Comparison of ENCODE assay signal across 30 cellular contexts in the genomic region with DNA sequence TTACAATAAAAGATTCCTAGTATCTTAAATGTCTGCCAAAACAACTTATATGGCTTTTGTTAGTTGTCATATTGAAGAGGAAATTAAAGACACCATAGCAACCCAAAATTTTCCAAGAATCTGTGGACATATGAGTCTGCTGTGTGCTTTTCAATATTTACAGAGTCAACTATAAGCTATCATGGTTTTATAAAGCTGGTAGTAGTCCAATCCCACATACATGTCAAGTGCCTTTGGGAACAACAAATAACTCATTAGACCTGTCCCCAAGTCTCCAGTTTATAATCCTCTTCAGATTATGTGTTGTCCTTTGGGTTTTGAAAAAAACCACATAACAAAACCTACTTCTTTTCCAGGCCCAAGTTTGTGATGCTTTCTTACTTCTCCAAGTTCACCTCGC.
"Had no signal": no experiment of that assay in that cellular context is flagged by ENCODE, and none has a peak within 500 bp of the region (broad histone marks: within the 10 kb centered on the region; RNA-seq: fewer than 3 reads in every experiment).

No MANE protein-coding gene starts in this region.

- H3K27ac ChIP-seq: adrenal gland, body of pancreas, breast epithelium, coronary artery, KMS-11, Peyer's patch had no signal

- DNase-seq: activated CD4-positive, alpha-beta T cell treated with anti-CD3 and anti-CD28 coated beads for 36 hours; activated CD4-positive, alpha-beta T cell treated with anti-CD3 and anti-CD28 coated beads, Interleukin-2, amount 10 ng/mL, durations not matched to agents 7 days and 5 days; activated CD4-positive, alpha-beta T cell treated with anti-CD3 and anti-CD28 coated beads, Interleukin-2, amount 50 U/mL, for 48 hours; activated CD8-positive, alpha-beta T cell treated with anti-CD3 and anti-CD28 coated beads, Interleukin-2, amount 10 ng/mL, durations not matched to agents 7 days and 5 days; activated gamma-delta T cell treated with Interleukin-2 at 50 U/mL for 16 hours; activated naive CD4-positive, alpha-beta T cell treated with anti-CD3 and anti-CD28 coated beads for 36 hours; activated T-cell treated with anti-CD3 and anti-CD28 coated beads, Interleukin-2, amount 50 U/mL, for 24 hours; adrenal gland; body of pancreas; NCI-H1092 treated with DMSO at 0.1 percent for 48 hours; NCI-H1417; NCI-H146; NCI-H187; NCI-H2081 treated with DMSO at 0.1 percent for 48 hours; NCI-H345; NCI-H524 treated with DMSO at 0.1 percent for 48 hours; NCI-H774; PC-3; Peyer's patch; RPMI8226; SIG-M5; T-helper 1 cell; T1000 had no signal

- H3K4me3 ChIP-seq: adrenal gland, body of pancreas, breast epithelium, coronary artery, Peyer's patch had no signal

- ATAC-seq: activated CD4-positive, alpha-beta T cell treated with anti-CD3 and anti-CD28 coated beads for 36 hours; activated CD4-positive, CD25-positive, alpha-beta regulatory T cell treated with anti-CD3 and anti-CD28 coated beads, Interleukin-2, amount 50 U/mL, for 24 hours; activated CD8-positive, alpha-beta T cell treated with anti-CD3 and anti-CD28 coated beads, Interleukin-2, amount 10 ng/mL, durations not matched to agents 7 days and 5 days; activated naive CD4-positive, alpha-beta T cell treated with anti-CD3 and anti-CD28 coated beads, Interleukin-2, amount 50 U/mL, for 72 hours; body of pancreas; PC-3; SK-N-SH treated with all-trans-retinoic acid at 6 μM for 48 hours; WTC11 had no signal
